ENCODE assay signal across 8 cellular contexts in genomic region chr17:37488009-37488604, GRCh38. TPM values are rescaled to one million over a fixed set of nuclear protein-coding genes. Genes with fewer than 3 reads are reported as not detected.
DNase-seq lines count a peak whose midpoint lies in the region; ATAC-seq and TF ChIP-seq lines count a peak whose summit lies in the region.

No MANE protein-coding gene starts in this region.

- 27% methylated on average over 7 of the region's 7 CpGs for WGBS in right cardiac atrium

- no peak for TF ChIP-seq CTCF in ascending aorta (IDR thresholded peaks at IDR 0.05)
- TF ChIP-seq CTCF in retinal pigment epithelial cell (conservative IDR thresholded peaks at IDR 0.05; ENCODE audit: low read depth, low read length), result no peak

- H3K27ac ChIP-seq in ascending aorta (peak overlapping the region; percentile 75 to 90), right cardiac atrium (ENCODE audit: low read length) (peak overlapping the region; percentile 15)

- H3K27me3 ChIP-seq in ascending aorta (no peaks in the 10 kb centered on the region), right cardiac atrium (ENCODE audit: control insufficient read depth, insufficient read depth) (no peaks in the 10 kb centered on the region)

- H3K9me3 ChIP-seq in ascending aorta, result no peaks in the 10 kb centered on the region
- H3K9me3 ChIP-seq in right cardiac atrium (ENCODE audit: control insufficient read depth, low read length), result no peaks in the 10 kb centered on the region

- ATAC-seq in right cardiac atrium, result peak; percentile 14 to 47
- ATAC-seq in GM19351 (IDR thresholded peaks at IDR 0.05; ENCODE audit: unreplicated experiment), result no peak

- H3K36me3 ChIP-seq in ascending aorta, result no peaks in the 10 kb centered on the region

- DNase-seq in AG08396 (ENCODE audit: low spot score) (peak; percentile 80), H4 (ENCODE audit: low spot score) (peak; percentile 95), NCI-H774 (lab: John Stamatoyannopoulos, UW) (peak; percentile 76), ascending aorta (ENCODE audit: low spot score in 2 of 2) (no peak), right cardiac atrium (no peak), retinal pigment epithelial cell (ENCODE audit: low read depth) (peak; percentile 95), NCI-H187 treated with DMSO at 0.1 percent for 48 hours (lab: John Stamatoyannopoulos, UW) (no peak)

- H3K4me3 ChIP-seq in ascending aorta, result peak overlapping the region; percentile 96 to 99
- peak overlapping the region; percentile 73 for H3K4me3 ChIP-seq in right cardiac atrium (ENCODE audit: low read length)
- peak overlapping the region; percentile 70 for H3K4me3 ChIP-seq in retinal pigment epithelial cell (ENCODE audit: low read length)

- H3K4me1 ChIP-seq in ascending aorta, result peaks cover 3 to 20% of the 10 kb centered on the region in 2 donors
- H3K4me1 ChIP-seq in right cardiac atrium (ENCODE audit: control insufficient read depth, insufficient read depth, low read length), result peaks cover 1% of the 10 kb centered on the region

- intact Hi-C loops in ascending aorta (cut with DNase I), result loop anchor here (2.0 to 10.0 kb wide), 4 partner anchors 81 to 893 kb away; partner anchors contain the start of genes AATF, ACACA, DHRS11 and TADA2A
- intact Hi-C loops in right cardiac atrium (cut with DNase I), result loop anchor here in 1 of 4 donors (5.0 kb wide), 1 partner anchor 81 kb away; the partner anchor contains the start of genes ACACA and TADA2A

RNA-seq across cellular contexts. Expression of gene DUSP14, which starts 1.6 kb away (rescaled TPM):
- total RNA-seq in H4 (2014; rRNA removed; shearing (Covaris generic)), result 49.2 and 50.8 TPM in 2 replicates
- total RNA-seq in ascending aorta, result 4.6 TPM
- 10 to 100 TPM; 16.7 to 20.1 (median 18.4) TPM for total RNA-seq in right cardiac atrium
- 17.8 TPM for polyA plus RNA-seq in right cardiac atrium

Comparison
In these comparisons a context has a peak if more than half of its experiments do, and no peak if none do; other contexts are left out.
1. DNase-seq: peak in AG08396 (single experiment), H4 (single experiment), NCI-H774 (single experiment) and retinal pigment epithelial cell (single experiment); none in ascending aorta (0 of 2), right cardiac atrium (0 of 3) and NCI-H187 treated with DMSO at 0.1 percent for 48 hours (single experiment).
2. Peak in every context shown above with its lines, with median percentiles within 50 percentile points of each other: H3K4me3 ChIP-seq.